ENCODE assay signal across 8 cellular contexts in genomic region chr4:112817933-112818921, GRCh38.
A peak's percentile ranks its signal among the peaks of the same experiment; 100 is the strongest.
DNase-seq lines count a peak whose midpoint lies in the region; TF ChIP-seq lines count a peak whose summit lies in the region.

No MANE protein-coding gene starts in this region.

- H3K4me1 ChIP-seq in Karpas-422 (ENCODE audit: low read length) (peaks cover 10% of the 10 kb centered on the region), mammary epithelial cell (ENCODE audit: insufficient read depth, low read length) (peaks cover 7% of the 10 kb centered on the region)

- 1% methylated on average over 13 of the region's 16 CpGs for WGBS in mammary epithelial cell (ENCODE audit: low coverage, missing lambda C conversion rate)

- no peaks in the 10 kb centered on the region for H3K9me2 ChIP-seq in Karpas-422 (replicated peaks; ENCODE audit: insufficient read depth, low read length)

- CTCF ChIA-PET in mammary epithelial cell (lab: Charles Lee; ENCODE audit: low non-redundant PET), result no interaction called here

- peak overlapping the region; percentile 67 for H2AFZ ChIP-seq in Karpas-422 (ENCODE audit: low read length)
- peak overlapping the region; percentile 94 for H2AFZ ChIP-seq in mammary epithelial cell (ENCODE audit: low read depth, low read length)

- H3K36me3 ChIP-seq in Karpas-422 (ENCODE audit: insufficient read depth, low read length) (no peaks in the 10 kb centered on the region), mammary epithelial cell (ENCODE audit: insufficient read depth, low read length) (no peaks in the 10 kb centered on the region)

- H3K9me3 ChIP-seq in Karpas-422 (ENCODE audit: low read length) (no peaks in the 10 kb centered on the region), mammary epithelial cell (replicated peaks; ENCODE audit: insufficient read depth, low read length) (no peaks in the 10 kb centered on the region)

- dilution Hi-C loops in mammary epithelial cell (cut with HindIII; ENCODE audit: low sequenced_read_pairs), result no loop called here

- H3K9ac ChIP-seq in Karpas-422 (ENCODE audit: low read length), result peak overlapping the region; percentile 57
- H3K9ac ChIP-seq in mammary epithelial cell (ENCODE audit: insufficient read depth, low read length), result peak overlapping the region; percentile 68

- in situ Hi-C loops in mammary epithelial cell (cut with MboI; ENCODE audit: low sequenced_read_pairs in 2 of 2), result no loop called here

- intact Hi-C loops in mammary epithelial cell (cut with micrococcal nuclease), result no loop called here

- H3K27ac ChIP-seq in Karpas-422 (ENCODE audit: low read length), result no peak overlapping the region
- peak overlapping the region; percentile 59 for H3K27ac ChIP-seq in mammary epithelial cell (ENCODE audit: insufficient read depth, low read depth, low read length)

- DNase-seq in NCI-H1417 (lab: John Stamatoyannopoulos, UW) (peak in 2 of 3 experiments; percentile 34 to 68), NCI-H1417 treated with DMSO at 0.1 percent for 48 hours (lab: John Stamatoyannopoulos, UW) (no peak), H4 (ENCODE audit: low spot score) (peak; percentile 88), Karpas-422 (peak; percentile 62), SHP77 treated with DMSO at 0.1 percent for 48 hours (lab: John Stamatoyannopoulos, UW) (peak; percentile 51), mammary epithelial cell (peak; percentile 83), inferior parietal cortex (ENCODE audit: extremely low spot score) (peak; percentile 87)
- peak; percentile 4 to 17 for DNase-seq in stimulated activated CD4-positive, alpha-beta T cell treated with anti-CD3 and anti-CD28 coated beads, Interleukin-12 subunit alpha, Interleukin-12 subunit beta, amount 100 ng/mL, for 24 hours (ENCODE audit: low read depth in 2 of 2)

- TSS peak; percentile 64 for BruUV-seq in mammary epithelial cell (replicated peaks; lab: Mats Ljungman, UMichigan)

- no peaks in the 10 kb centered on the region for H3K27me3 ChIP-seq in Karpas-422 (ENCODE audit: low read length)
- no peaks in the 10 kb centered on the region for H3K27me3 ChIP-seq in mammary epithelial cell (ENCODE audit: insufficient read depth, low read length)

- H3K4me3 ChIP-seq in Karpas-422 (ENCODE audit: low read length) (peak overlapping the region; percentile 59), mammary epithelial cell (replicated peaks in 1 of 3; ENCODE audit: insufficient read depth in 1 of 3, low read depth in 2 of 3, low read length in 3 of 3) (peak overlapping the region; percentile 60 to 69 (median 62))

- H3K79me2 ChIP-seq in Karpas-422 (ENCODE audit: low read length) (no peaks in the 10 kb centered on the region), mammary epithelial cell (ENCODE audit: insufficient read depth, low read length) (no peaks in the 10 kb centered on the region)

- peak overlapping the region; percentile 74 for H3K4me2 ChIP-seq in Karpas-422 (ENCODE audit: low read depth, low read length, poor library complexity, severe bottlenecking)
- peak overlapping the region; percentile 83 for H3K4me2 ChIP-seq in mammary epithelial cell (ENCODE audit: insufficient read depth, low read depth, low read length)

- H4K20me1 ChIP-seq in Karpas-422 (ENCODE audit: insufficient read depth, low read depth, low read length) (no peaks in the 10 kb centered on the region), mammary epithelial cell (ENCODE audit: insufficient read depth, low read length) (no peaks in the 10 kb centered on the region)

- TF ChIP-seq CTCF in mammary epithelial cell (conservative IDR thresholded peaks at IDR 0.05 in 1 of 2, IDR thresholded peaks at IDR 0.05 in 1 of 2; ENCODE audit: extremely low read depth in 1 of 2, insufficient read depth in 1 of 2, low read depth in 1 of 2, low read length in 2 of 2), result no peak
